Comparison of ENCODE assay signal across 14 cellular contexts in genomic region chr16:88099563-88099890, GRCh38.
DNase-seq lines count a peak whose midpoint lies in the region; TF ChIP-seq lines count a peak whose summit lies in the region.
"Had no signal": no experiment of that assay in that cellular context is flagged by ENCODE, and none has a peak within 500 bp of the region (broad histone marks: within the 10 kb centered on the region; RNA-seq: fewer than 3 reads in every experiment).

No MANE protein-coding gene starts in this region.

- no TSS peak for BruUV-seq in mammary epithelial cell (replicated peaks; lab: Mats Ljungman, UMichigan)

- H3K4me1 Mint-ChIP-seq in nephron = peaks cover 29% of the 10 kb centered on the region
- H3K4me1 Mint-ChIP-seq in T-helper 2 cell treated with Interferon-gamma antibody and Interleukin-4, amounts not matched to agents 5 μg/mL and 100 μg/mL, for 36 hours (ENCODE audit: low read depth) = no peaks in the 10 kb centered on the region
- H3K4me1 Mint-ChIP-seq: CD4-positive, alpha-beta memory T cell had no signal

- H2BK12ac ChIP-seq in mesenchymal stem cell (ENCODE audit: low read length in 2 of 2) = no peak overlapping the region

- H4K8ac ChIP-seq in mesenchymal stem cell (ENCODE audit: low read length) = no peak overlapping the region

- H3K9ac ChIP-seq in mesenchymal stem cell (ENCODE audit: low read length) = no peak overlapping the region
- no peak overlapping the region for H3K9ac ChIP-seq in mammary epithelial cell (ENCODE audit: insufficient read depth, low read length)

- H3K27ac Mint-ChIP-seq in nephron = no peak overlapping the region
- no peak overlapping the region for H3K27ac Mint-ChIP-seq in T-helper 2 cell treated with Interferon-gamma antibody and Interleukin-4, amounts not matched to agents 5 μg/mL and 100 μg/mL, for 36 hours
- H3K27ac Mint-ChIP-seq: CD4-positive, alpha-beta memory T cell had no signal

- peaks cover 57% of the 10 kb centered on the region for H3K27me3 Mint-ChIP-seq in nephron (ENCODE audit: low read depth)
- H3K27me3 Mint-ChIP-seq in T-helper 2 cell treated with Interferon-gamma antibody and Interleukin-4, amounts not matched to agents 5 μg/mL and 100 μg/mL, for 36 hours (ENCODE audit: low read depth) = peaks cover 3% of the 10 kb centered on the region

- H2BK120ac ChIP-seq in mesenchymal stem cell (ENCODE audit: low read depth, low read length) = no peak overlapping the region

- in situ Hi-C loops in mammary epithelial cell (cut with MboI; ENCODE audit: low sequenced_read_pairs in 2 of 2) = no loop called here

- peaks cover 5% of the 10 kb centered on the region for H3K4me1 ChIP-seq in mesenchymal stem cell (ENCODE audit: control insufficient read depth, insufficient read depth, low read depth, low read length)
- H3K4me1 ChIP-seq in mammary epithelial cell (ENCODE audit: insufficient read depth, low read length) = no peaks in the 10 kb centered on the region
- no peaks in the 10 kb centered on the region for H3K4me1 ChIP-seq in effector memory CD4-positive, alpha-beta T cell (ENCODE audit: control insufficient read depth, insufficient read depth, low read length, poor library complexity, severe bottlenecking)
- H3K4me1 ChIP-seq: HAP-1 had no signal

- no peak overlapping the region for H3K23ac ChIP-seq in mesenchymal stem cell (ENCODE audit: low read length in 2 of 2)

- no peaks in the 10 kb centered on the region for H3K36me3 ChIP-seq in mesenchymal stem cell (ENCODE audit: control insufficient read depth in 1 of 2, insufficient read depth in 2 of 2, low read depth in 1 of 2, low read length in 2 of 2)
- no peaks in the 10 kb centered on the region for H3K36me3 ChIP-seq in mammary epithelial cell (ENCODE audit: insufficient read depth, low read length)
- no peaks in the 10 kb centered on the region for H3K36me3 ChIP-seq in effector memory CD4-positive, alpha-beta T cell (ENCODE audit: control insufficient read depth, insufficient read depth, low read length)
- H3K36me3 ChIP-seq: HAP-1 had no signal

- H2BK5ac ChIP-seq in mesenchymal stem cell (ENCODE audit: low read depth, low read length, poor library complexity, severe bottlenecking) = no peak overlapping the region

- CTCF ChIA-PET in mammary epithelial cell (lab: Charles Lee; ENCODE audit: low non-redundant PET) = no interaction called here

- no peak overlapping the region for H3K14ac ChIP-seq in mesenchymal stem cell (ENCODE audit: low read length in 2 of 2)

- peaks cover 14% of the 10 kb centered on the region for H3K9me3 ChIP-seq in mesenchymal stem cell (ENCODE audit: control insufficient read depth, low read length)
- peaks cover 5% of the 10 kb centered on the region for H3K9me3 ChIP-seq in mammary epithelial cell (replicated peaks; ENCODE audit: insufficient read depth, low read length)
- no peaks in the 10 kb centered on the region for H3K9me3 ChIP-seq in effector memory CD4-positive, alpha-beta T cell (ENCODE audit: control insufficient read depth, low read length)
- H3K9me3 ChIP-seq: HAP-1 had no signal

- dilution Hi-C loops in mammary epithelial cell (cut with HindIII; ENCODE audit: low sequenced_read_pairs) = no loop called here

- H3K4me3 Mint-ChIP-seq in nephron = peak overlapping the region; percentile 18 to 37 (median 28)
- no peak overlapping the region for H3K4me3 Mint-ChIP-seq in T-helper 2 cell treated with Interferon-gamma antibody and Interleukin-4, amounts not matched to agents 5 μg/mL and 100 μg/mL, for 36 hours
- H3K4me3 Mint-ChIP-seq: CD4-positive, alpha-beta memory T cell; HFFc6 had no signal

- H3K4me2 ChIP-seq in mesenchymal stem cell (ENCODE audit: low read length, poor library complexity, severe bottlenecking) (no peak overlapping the region), mammary epithelial cell (ENCODE audit: insufficient read depth, low read depth, low read length) (no peak overlapping the region)

- H2AFZ ChIP-seq in mesenchymal stem cell (ENCODE audit: low read depth, low read length) (no peak overlapping the region), mammary epithelial cell (ENCODE audit: low read depth, low read length) (no peak overlapping the region)

- peaks cover 20 to 49% of the 10 kb centered on the region in 2 experiments for H3K27me3 ChIP-seq in mesenchymal stem cell (ENCODE audit: control insufficient read depth in 1 of 2, insufficient read depth in 1 of 2, low read length in 2 of 2)
- peaks cover 10% of the 10 kb centered on the region for H3K27me3 ChIP-seq in mammary epithelial cell (ENCODE audit: insufficient read depth, low read length)
- no peaks in the 10 kb centered on the region for H3K27me3 ChIP-seq in effector memory CD4-positive, alpha-beta T cell (replicated peaks; ENCODE audit: control insufficient read depth, insufficient read depth, low read length, poor library complexity, severe bottlenecking)

- TF ChIP-seq CTCF in nephron (IDR thresholded peaks at IDR 0.05; ENCODE audit: unreplicated experiment in 3 of 3) (no peak), mammary epithelial cell (conservative IDR thresholded peaks at IDR 0.05 in 1 of 2, IDR thresholded peaks at IDR 0.05 in 1 of 2; ENCODE audit: extremely low read depth in 1 of 2, insufficient read depth in 1 of 2, low read depth in 1 of 2, low read length in 2 of 2) (no peak)

- DNase-seq in mesenchymal stem cell (no peak), posterior vena cava (ENCODE audit: low spot score) (peak; percentile 76), mammary epithelial cell (no peak)
- DNase-seq in effector memory CD4-positive, alpha-beta T cell = no peak
- no peak for DNase-seq in T-helper 2 cell treated with Interferon-gamma antibody and Interleukin-4, amounts not matched to agents 5 μg/mL and 100 μg/mL, for 36 hours (ENCODE audit: low spot score)
- DNase-seq: C1 segment of cervical spinal cord; Calu3; CD4-positive, alpha-beta memory T cell; COR-L47; DND-41; GOT3 had no signal

- intact Hi-C loops in posterior vena cava (cut with DNase I) (no loop called here), mammary epithelial cell (cut with micrococcal nuclease) (no loop called here)

- no peaks in the 10 kb centered on the region for H3K79me1 ChIP-seq in mesenchymal stem cell (replicated peaks; ENCODE audit: low read length, poor library complexity, severe bottlenecking)

- WGBS in mesenchymal stem cell = 94% methylated on average over 17 of the region's 17 CpGs
- WGBS in mammary epithelial cell (ENCODE audit: low coverage, missing lambda C conversion rate) = 29% methylated on average over 9 of the region's 17 CpGs

- H2BK15ac ChIP-seq in mesenchymal stem cell (ENCODE audit: low read depth, poor library complexity, severe bottlenecking) = peak overlapping the region; percentile 28

- H3K36me3 Mint-ChIP-seq in nephron (ENCODE audit: low read depth) = no peaks in the 10 kb centered on the region
- no peaks in the 10 kb centered on the region for H3K36me3 Mint-ChIP-seq in T-helper 2 cell treated with Interferon-gamma antibody and Interleukin-4, amounts not matched to agents 5 μg/mL and 100 μg/mL, for 36 hours (ENCODE audit: low read depth)

- no peak overlapping the region for H3K27ac ChIP-seq in mesenchymal stem cell (ENCODE audit: low read length, poor library complexity, severe bottlenecking)
- H3K27ac ChIP-seq in mammary epithelial cell (ENCODE audit: insufficient read depth, low read depth, low read length) = no peak overlapping the region
- no peak overlapping the region for H3K27ac ChIP-seq in effector memory CD4-positive, alpha-beta T cell (ENCODE audit: insufficient read depth, low read length, poor library complexity, severe bottlenecking)

- H2AK5ac ChIP-seq in mesenchymal stem cell (ENCODE audit: low read length, severe bottlenecking) = no peak overlapping the region

- no peak overlapping the region for H3K18ac ChIP-seq in mesenchymal stem cell (ENCODE audit: low read depth in 1 of 2, low read length in 2 of 2)

- no peaks in the 10 kb centered on the region for H3K79me2 ChIP-seq in mammary epithelial cell (ENCODE audit: insufficient read depth, low read length)

- peaks cover 15% of the 10 kb centered on the region for H3K9me3 Mint-ChIP-seq in nephron
- H3K9me3 Mint-ChIP-seq in T-helper 2 cell treated with Interferon-gamma antibody and Interleukin-4, amounts not matched to agents 5 μg/mL and 100 μg/mL, for 36 hours = peaks cover 14% of the 10 kb centered on the region

- no peak overlapping the region for H4K91ac ChIP-seq in mesenchymal stem cell (ENCODE audit: low read length)

- H4K20me1 ChIP-seq in mammary epithelial cell (ENCODE audit: insufficient read depth, low read length) = no peaks in the 10 kb centered on the region

- H3K4ac ChIP-seq in mesenchymal stem cell (ENCODE audit: low read depth in 1 of 2, low read length in 2 of 2) = no peak overlapping the region

- H3K4me3 ChIP-seq in mesenchymal stem cell (ENCODE audit: insufficient read depth in 1 of 2, low read depth in 1 of 2, low read length in 2 of 2) (no peak overlapping the region), mammary epithelial cell (replicated peaks in 1 of 3; ENCODE audit: insufficient read depth in 1 of 3, low read depth in 2 of 3, low read length in 3 of 3) (no peak overlapping the region)
- no peak overlapping the region for H3K4me3 ChIP-seq in effector memory CD4-positive, alpha-beta T cell (ENCODE audit: insufficient read depth, low read depth, low read length, poor library complexity, severe bottlenecking)
- H3K4me3 ChIP-seq: HAP-1 had no signal
